Comparison of ENCODE assay signal across 9 cellular contexts in the genomic region with DNA sequence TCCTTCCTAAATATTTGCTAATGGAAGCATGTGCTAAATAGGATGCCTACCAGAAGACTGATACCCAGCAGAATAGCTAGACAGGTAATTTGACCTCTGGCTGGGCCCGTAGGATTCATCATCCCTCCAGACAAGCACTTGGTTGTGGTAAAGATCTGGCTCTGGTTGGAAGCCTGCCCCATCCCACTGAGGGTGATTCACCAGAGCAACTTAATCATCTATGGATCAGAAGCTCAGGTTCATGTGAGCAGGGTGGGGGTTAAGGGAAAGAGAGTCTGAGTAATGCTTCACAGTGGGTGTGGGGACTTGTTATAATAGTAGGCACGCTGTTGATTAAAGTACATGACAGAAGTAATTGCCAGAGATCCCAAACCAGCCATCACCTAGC. TPM values are rescaled to one million over a fixed set of nuclear protein-coding genes. Genes with fewer than 3 reads are reported as not detected.
"Had no signal": no experiment of that assay in that cellular context is flagged by ENCODE, and none has a peak within 500 bp of the region (broad histone marks: within the 10 kb centered on the region; RNA-seq: fewer than 3 reads in every experiment).

No MANE protein-coding gene starts in this region.

RNA-seq across cellular contexts. Expression of a gene that starts 26.5 kb away (rescaled TPM):
- total RNA-seq: left ventricle myocardium inferior had no signal

RNA-seq across cellular contexts. Expression of a gene that starts 58.9 kb away (rescaled TPM):
- total RNA-seq: activated CD8-positive, alpha-beta T cell treated with anti-CD3 and anti-CD28 coated beads, Interleukin-2, amount 10 ng/mL, durations not matched to agents 7 days and 5 days; activated naive CD4-positive, alpha-beta T cell treated with anti-CD3 and anti-CD28 coated beads for 36 hours; activated T-helper 2 cell treated with anti-CD3 and anti-CD28 coated beads, Interferon-gamma antibody, Interleukin-2, Interleukin-4, amounts not matched to agents 10 μg/mL and 5 μg/mL and 100 μg/mL, durations not matched to agents 14 hours and 24 hours and 36 hours; cardiac septum; hepatocyte; left ventricle myocardium inferior; natural killer cell; SK-MEL-5; suprapubic skin had no signal
- polyA plus RNA-seq: hepatocyte had no signal
